In the genomic region with DNA sequence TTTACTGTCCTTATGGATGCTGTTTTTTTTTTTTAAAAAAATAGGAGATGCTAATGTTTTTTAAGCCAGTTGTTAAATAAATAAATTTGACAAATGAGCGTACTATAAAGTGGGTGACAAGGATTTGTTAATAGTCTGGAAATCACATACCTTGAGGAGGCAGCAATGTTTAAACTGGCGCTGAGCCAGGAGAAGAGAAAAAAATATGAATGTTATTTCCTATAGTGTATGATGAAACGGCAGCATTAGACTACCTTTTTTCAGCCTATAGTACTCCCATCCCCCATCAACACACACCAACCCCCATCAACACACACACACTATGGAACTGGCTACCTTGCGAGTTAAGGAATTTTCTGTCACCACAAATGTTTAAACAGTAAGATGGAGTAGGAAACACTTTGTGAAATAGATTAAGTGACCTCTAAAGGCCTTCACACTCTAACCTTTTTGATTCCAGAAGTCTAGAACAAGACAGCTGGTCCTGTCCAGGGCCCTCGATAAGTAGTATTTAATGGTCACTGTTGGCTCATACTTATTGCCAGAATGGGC, we compare ENCODE assay signal across 23 cellular contexts. TPM values are rescaled to one million over a fixed set of nuclear protein-coding genes. Genes with fewer than 3 reads are reported as not detected.
"Had no signal": no experiment of that assay in that cellular context is flagged by ENCODE, and none has a peak within 500 bp of the region (broad histone marks: within the 10 kb centered on the region; RNA-seq: fewer than 3 reads in every experiment).

No MANE protein-coding gene starts in this region.

- H3K27ac ChIP-seq: tibial artery, uterus had no signal

- H3K36me3 ChIP-seq: tibial artery, uterus had no signal

- H3K4me3 Mint-ChIP-seq: activated CD4-positive, alpha-beta T cell treated with anti-CD3 and anti-CD28 coated beads, Interleukin-2, amount 10 ng/mL, durations not matched to agents 24 days and 14 days; activated CD8-positive, alpha-beta T cell treated with anti-CD3 and anti-CD28 coated beads for 36 hours; activated naive CD8-positive, alpha-beta T cell treated with anti-CD3 and anti-CD28 coated beads, Interleukin-2, amount 10 ng/mL, durations not matched to agents 7 days and 5 days had no signal

- H3K4me1 ChIP-seq: tibial artery, uterus had no signal

- H3K27me3 ChIP-seq: tibial artery, uterus had no signal

- H3K27me3 Mint-ChIP-seq: activated CD4-positive, alpha-beta T cell treated with anti-CD3 and anti-CD28 coated beads, Interleukin-2, amount 10 ng/mL, durations not matched to agents 24 days and 14 days; activated CD8-positive, alpha-beta T cell treated with anti-CD3 and anti-CD28 coated beads for 36 hours; activated naive CD8-positive, alpha-beta T cell treated with anti-CD3 and anti-CD28 coated beads, Interleukin-2, amount 10 ng/mL, durations not matched to agents 7 days and 5 days had no signal

- H3K9me3 ChIP-seq: tibial artery, uterus had no signal

- H3K9me3 Mint-ChIP-seq: activated CD4-positive, alpha-beta T cell treated with anti-CD3 and anti-CD28 coated beads, Interleukin-2, amount 10 ng/mL, durations not matched to agents 24 days and 14 days; activated CD8-positive, alpha-beta T cell treated with anti-CD3 and anti-CD28 coated beads for 36 hours; activated T-helper 2 cell treated with anti-CD3 and anti-CD28 coated beads, Interferon-gamma antibody, Interleukin-2, Interleukin-4, amounts not matched to agents 10 μg/mL and 5 μg/mL and 100 μg/mL, durations not matched to agents 14 hours and 24 hours and 36 hours had no signal

- H3K4me3 ChIP-seq: tibial artery, uterus had no signal

- H3K27ac Mint-ChIP-seq: activated CD4-positive, alpha-beta T cell treated with anti-CD3 and anti-CD28 coated beads, Interleukin-2, amount 10 ng/mL, durations not matched to agents 24 days and 14 days; activated CD8-positive, alpha-beta T cell treated with anti-CD3 and anti-CD28 coated beads for 36 hours; activated naive CD8-positive, alpha-beta T cell treated with anti-CD3 and anti-CD28 coated beads, Interleukin-2, amount 10 ng/mL, durations not matched to agents 7 days and 5 days; activated T-helper 2 cell treated with anti-CD3 and anti-CD28 coated beads, Interferon-gamma antibody, Interleukin-2, Interleukin-4, amounts not matched to agents 10 μg/mL and 5 μg/mL and 100 μg/mL, durations not matched to agents 14 hours and 24 hours and 36 hours had no signal

- H3K4me1 Mint-ChIP-seq: activated CD4-positive, alpha-beta T cell treated with anti-CD3 and anti-CD28 coated beads, Interleukin-2, amount 10 ng/mL, durations not matched to agents 24 days and 14 days had no signal

- ATAC-seq: activated CD8-positive, alpha-beta T cell treated with anti-CD3 and anti-CD28 coated beads for 36 hours; left colon had no signal

- DNase-seq: activated CD4-positive, alpha-beta T cell treated with anti-CD3 and anti-CD28 coated beads, Interleukin-2, amount 10 ng/mL, durations not matched to agents 24 days and 14 days; activated CD4-positive, CD25-positive, alpha-beta regulatory T cell; activated CD8-positive, alpha-beta T cell treated with anti-CD3 and anti-CD28 coated beads for 36 hours; activated naive CD4-positive, alpha-beta T cell treated with Interleukin-2 at 50 U/mL for 16 hours; activated naive CD8-positive, alpha-beta T cell treated with anti-CD3 and anti-CD28 coated beads, Interleukin-2, amount 10 ng/mL, durations not matched to agents 7 days and 5 days; activated T-cell treated with anti-CD3 and anti-CD28 coated beads, Interleukin-2, amount 50 U/mL, for 1 hour; anterior cingulate cortex; cerebellar nuclear complex; effector CD4-positive, alpha-beta T cell; foreskin fibroblast; islet precursor cell; left colon; midbrain; occipital lobe; retina; stimulated activated CD8-positive, alpha-beta memory T cell treated with anti-CD3 and anti-CD28 coated beads, Interleukin-4, amount 100 ng/mL, for 48 hours; stimulated activated naive CD4-positive, alpha-beta T cell treated with Interleukin-2 at 50 U/mL for 16 hours; substantia nigra; T-helper 1 cell; T1000; tibial artery; uterus had no signal

RNA-seq across cellular contexts. Expression of a gene that starts 46.8 kb away (rescaled TPM):
- total RNA-seq: activated CD4-positive, alpha-beta T cell treated with anti-CD3 and anti-CD28 coated beads, Interleukin-2, amount 10 ng/mL, durations not matched to agents 24 days and 14 days had no signal
